ENCODE assay signal across 1 cellular context in genomic region chr11:121931748-121932352, GRCh38.
A peak's percentile ranks its signal among the peaks of the same experiment; 100 is the strongest.
TF ChIP-seq lines count a peak whose summit lies in the region.

No MANE protein-coding gene starts in this region.

TF ChIP-seq in HepG2, 621 proteins besides CTCF, POLR2A, EP300 and RAD21 (continued from another document and continues in another):
- TF ChIP-seq ZNF513 (CRISPR knock-in tag; conservative IDR thresholded peaks at IDR 0.05): no peak
- no peak for TF ChIP-seq ZNF770 (CRISPR knock-in tag; IDR thresholded peaks at IDR 0.05)
- no peak for TF ChIP-seq SNRNP70 (IDR thresholded peaks at IDR 0.05; ENCODE audit: low read depth, low read length)
- TF ChIP-seq DNMT1 (CRISPR knock-in tag; IDR thresholded peaks at IDR 0.05): no peak
- TF ChIP-seq ELF3 (CRISPR knock-in tag; IDR thresholded peaks at IDR 0.05): peak; percentile 69
- TF ChIP-seq ARID5B (CRISPR knock-in tag; IDR thresholded peaks at IDR 0.05): peak; percentile 98
- TF ChIP-seq THRA (CRISPR knock-in tag; IDR thresholded peaks at IDR 0.05; ENCODE audit: borderline replicate concordance): peak; percentile 91
- peak; percentile 98 for TF ChIP-seq NCOA2 (CRISPR knock-in tag; IDR thresholded peaks at IDR 0.05)
- TF ChIP-seq ZFP37 (CRISPR knock-in tag; IDR thresholded peaks at IDR 0.05; ENCODE audit: borderline replicate concordance): no peak
- no peak for TF ChIP-seq DR1 (CRISPR knock-in tag; IDR thresholded peaks at IDR 0.05)
- TF ChIP-seq KDM4B (CRISPR knock-in tag; IDR thresholded peaks at IDR 0.05): peak; percentile 91; the same call in 1 of the 2 replicates
- no peak for TF ChIP-seq ZNF17 (CRISPR knock-in tag; IDR thresholded peaks at IDR 0.05)
- TF ChIP-seq BHLHE40 (IDR thresholded peaks at IDR 0.05; ENCODE audit: low read length): no peak
- TF ChIP-seq ZNF446 (CRISPR knock-in tag; IDR thresholded peaks at IDR 0.05): no peak
- peak; percentile 94 for TF ChIP-seq NFIC (IDR thresholded peaks at IDR 0.05; ENCODE audit: low read length)
- peak; percentile 80; the same call in 1 of the 2 replicates for TF ChIP-seq RXRA (CRISPR knock-in tag; IDR thresholded peaks at IDR 0.05)
- no peak for TF ChIP-seq ZNF253 (CRISPR knock-in tag; IDR thresholded peaks at IDR 0.05; ENCODE audit: borderline replicate concordance)
- TF ChIP-seq ZNF329 (CRISPR knock-in tag; IDR thresholded peaks at IDR 0.05; ENCODE audit: low read depth): no peak
- TF ChIP-seq RFX5 (IDR thresholded peaks at IDR 0.05; ENCODE audit: low read depth, low read length): no peak
- TF ChIP-seq ZFP36L2 (CRISPR knock-in tag; IDR thresholded peaks at IDR 0.05): no peak
- no peak for TF ChIP-seq ZNF576 (CRISPR knock-in tag; IDR thresholded peaks at IDR 0.05)
- no peak for TF ChIP-seq ZNF101 (CRISPR knock-in tag; IDR thresholded peaks at IDR 0.05; ENCODE audit: borderline replicate concordance, low read depth)
- no peak for TF ChIP-seq AGO2 (optimal IDR thresholded peaks at IDR 0.05; ENCODE audit: low read depth, low read length)
- peak; percentile 15; the same call in 1 of the 2 replicates for TF ChIP-seq NFE2L2 (IDR thresholded peaks at IDR 0.05; ENCODE audit: low read length)
- no peak for TF ChIP-seq ZNF646 (CRISPR knock-in tag; IDR thresholded peaks at IDR 0.05)
- no peak for TF ChIP-seq RBM22 (optimal IDR thresholded peaks at IDR 0.05; ENCODE audit: low read length)
- no peak for TF ChIP-seq ZNF274 (CRISPR knock-in tag; IDR thresholded peaks at IDR 0.05)
- peak; percentile 39; the same call in 1 of the 2 replicates for TF ChIP-seq HNF1A (IDR thresholded peaks at IDR 0.05; ENCODE audit: low read depth)
- TF ChIP-seq HNF1A (CRISPR knock-in tag; IDR thresholded peaks at IDR 0.05; ENCODE audit: borderline replicate concordance): peak; percentile 71; the same call in 1 of the 2 replicates
- no peak for TF ChIP-seq SYNCRIP (IDR thresholded peaks at IDR 0.05; ENCODE audit: insufficient read depth, low read depth, low read length)
- TF ChIP-seq ZNF749 (CRISPR knock-in tag; IDR thresholded peaks at IDR 0.05; ENCODE audit: borderline replicate concordance): 0 out of 2 replicates have a peak, but pooled peaks have one; percentile 42
- no peak for TF ChIP-seq SMAD1 (CRISPR knock-in tag; IDR thresholded peaks at IDR 0.05; ENCODE audit: borderline replicate concordance, low read depth)
- no peak for TF ChIP-seq ATF7-NPFF (CRISPR knock-in tag; IDR thresholded peaks at IDR 0.05; ENCODE audit: low read depth)
- TF ChIP-seq NFYC (CRISPR knock-in tag; IDR thresholded peaks at IDR 0.05): no peak
